ENCODE assay signal across 1 cellular context in genomic region chr22:45309422-45310227, GRCh38.
TF ChIP-seq lines count a peak whose summit lies in the region.

Gene FAM118A (plus strand): TSS chr22:45309934. CDS start chr22:45322380, 12,446 bp downstream.

TF ChIP-seq in K562, 482 proteins besides CTCF, POLR2A, EP300 and RAD21 (continued from another document and continues in another):
- TF ChIP-seq, protein P1, sequence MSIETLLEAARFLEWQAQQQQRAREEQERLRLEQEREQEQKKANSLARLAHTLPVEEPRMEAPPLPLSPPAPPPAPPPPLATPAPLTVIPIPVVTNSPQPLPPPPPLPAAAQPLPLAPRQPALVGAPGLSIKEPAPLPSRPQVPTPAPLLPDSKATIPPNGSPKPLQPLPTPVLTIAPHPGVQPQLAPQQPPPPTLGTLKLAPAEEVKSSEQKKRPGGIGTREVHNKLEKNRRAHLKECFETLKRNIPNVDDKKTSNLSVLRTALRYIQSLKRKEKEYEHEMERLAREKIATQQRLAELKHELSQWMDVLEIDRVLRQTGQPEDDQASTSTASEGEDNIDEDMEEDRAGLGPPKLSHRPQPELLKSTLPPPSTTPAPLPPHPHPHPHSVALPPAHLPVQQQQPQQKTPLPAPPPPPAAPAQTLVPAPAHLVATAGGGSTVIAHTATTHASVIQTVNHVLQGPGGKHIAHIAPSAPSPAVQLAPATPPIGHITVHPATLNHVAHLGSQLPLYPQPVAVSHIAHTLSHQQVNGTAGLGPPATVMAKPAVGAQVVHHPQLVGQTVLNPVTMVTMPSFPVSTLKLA (conservative IDR thresholded peaks at IDR 0.05), result peak in 1 of 2 experiments; percentile 74; a peak in 2 of 4 replicates
- TF ChIP-seq HIVEP1 (CRISPR knock-in tag; IDR thresholded peaks at IDR 0.05) (no peak), DMBX1 (CRISPR knock-in tag; IDR thresholded peaks at IDR 0.05; ENCODE audit: borderline replicate concordance) (no peak), ZNF589 (CRISPR knock-in tag; IDR thresholded peaks at IDR 0.05; ENCODE audit: low read depth) (no peak), GATA2 (CRISPR knock-in tag; IDR thresholded peaks at IDR 0.05) (no peak), CEBPB (tag; IDR thresholded peaks at IDR 0.05) (no peak), RREB1 (CRISPR knock-in tag; IDR thresholded peaks at IDR 0.05) (no peak), HSF4 (CRISPR knock-in tag; IDR thresholded peaks at IDR 0.05; ENCODE audit: borderline replicate concordance) (no peak), HEY1 (CRISPR knock-in tag; IDR thresholded peaks at IDR 0.05; ENCODE audit: borderline replicate concordance) (no peak), KDM2B (CRISPR knock-in tag; IDR thresholded peaks at IDR 0.05) (no peak), ZNF165 (CRISPR knock-in tag; IDR thresholded peaks at IDR 0.05; ENCODE audit: borderline replicate concordance) (no peak), ZNF551 (CRISPR knock-in tag; IDR thresholded peaks at IDR 0.05) (no peak), STAT5A (IDR thresholded peaks at IDR 0.05; ENCODE audit: borderline replicate concordance, low read length) (no peak), CEBPG (CRISPR knock-in tag; IDR thresholded peaks at IDR 0.05) (no peak), CEBPG (tag; conservative IDR thresholded peaks at IDR 0.05 in 1 of 2, IDR thresholded peaks at IDR 0.05 in 1 of 2) (no peak), RFX7 (CRISPR knock-in tag; IDR thresholded peaks at IDR 0.05) (no peak), SRF (CRISPR knock-in tag; IDR thresholded peaks at IDR 0.05) (no peak), ZNF740 (CRISPR knock-in tag; IDR thresholded peaks at IDR 0.05) (no peak), ZNF740 (tag; IDR thresholded peaks at IDR 0.05) (no peak), SP1 (CRISPR knock-in tag; IDR thresholded peaks at IDR 0.05) (peak; percentile 84), TCFL5 (CRISPR knock-in tag; conservative IDR thresholded peaks at IDR 0.05) (no peak), RB1 (IDR thresholded peaks at IDR 0.05; ENCODE audit: low read depth) (peak; percentile 90), ZBTB2 (IDR thresholded peaks at IDR 0.05) (no peak), HNRNPUL1 (IDR thresholded peaks at IDR 0.05; ENCODE audit: low read length) (no peak), MEF2A (IDR thresholded peaks at IDR 0.05; ENCODE audit: control insufficient read depth, low read depth, low read length) (no peak), ETV5 (CRISPR knock-in tag; IDR thresholded peaks at IDR 0.05; ENCODE audit: low read depth) (no peak), ETS1 (conservative IDR thresholded peaks at IDR 0.05; ENCODE audit: control insufficient read depth, low read depth, low read length) (peak; percentile 3; the same call in 1 of the 2 replicates), RCOR1 (IDR thresholded peaks at IDR 0.05; ENCODE audit: borderline replicate concordance in 1 of 2, low read depth in 2 of 2, low read length in 2 of 2) (no peak), PRMT5 (CRISPR knock-in tag; IDR thresholded peaks at IDR 0.05) (no peak), ZNF766 (CRISPR knock-in tag; conservative IDR thresholded peaks at IDR 0.05) (peak; percentile 57), ZNF707 (CRISPR knock-in tag; conservative IDR thresholded peaks at IDR 0.05) (no peak), MCM2 (IDR thresholded peaks at IDR 0.05; ENCODE audit: low read depth) (no peak), EGR1 (conservative IDR thresholded peaks at IDR 0.05) (peak; percentile 88)
- TF ChIP-seq, protein P2, sequence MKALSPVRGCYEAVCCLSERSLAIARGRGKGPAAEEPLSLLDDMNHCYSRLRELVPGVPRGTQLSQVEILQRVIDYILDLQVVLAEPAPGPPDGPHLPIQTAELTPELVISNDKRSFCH (CRISPR knock-in tag; IDR thresholded peaks at IDR 0.05), result no peak
- TF ChIP-seq, protein P2 (tag; IDR thresholded peaks at IDR 0.05), result no peak
- TF ChIP-seq, protein P3, sequence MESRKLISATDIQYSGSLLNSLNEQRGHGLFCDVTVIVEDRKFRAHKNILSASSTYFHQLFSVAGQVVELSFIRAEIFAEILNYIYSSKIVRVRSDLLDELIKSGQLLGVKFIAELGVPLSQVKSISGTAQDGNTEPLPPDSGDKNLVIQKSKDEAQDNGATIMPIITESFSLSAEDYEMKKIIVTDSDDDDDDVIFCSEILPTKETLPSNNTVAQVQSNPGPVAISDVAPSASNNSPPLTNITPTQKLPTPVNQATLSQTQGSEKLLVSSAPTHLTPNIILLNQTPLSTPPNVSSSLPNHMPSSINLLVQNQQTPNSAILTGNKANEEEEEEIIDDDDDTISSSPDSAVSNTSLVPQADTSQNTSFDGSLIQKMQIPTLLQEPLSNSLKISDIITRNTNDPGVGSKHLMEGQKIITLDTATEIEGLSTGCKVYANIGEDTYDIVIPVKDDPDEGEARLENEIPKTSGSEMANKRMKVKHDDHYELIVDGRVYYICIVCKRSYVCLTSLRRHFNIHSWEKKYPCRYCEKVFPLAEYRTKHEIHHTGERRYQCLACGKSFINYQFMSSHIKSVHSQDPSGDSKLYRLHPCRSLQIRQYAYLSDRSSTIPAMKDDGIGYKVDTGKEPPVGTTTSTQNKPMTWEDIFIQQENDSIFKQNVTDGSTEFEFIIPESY (CRISPR knock-in tag; IDR thresholded peaks at IDR 0.05), result no peak
- TF ChIP-seq, protein P4, sequence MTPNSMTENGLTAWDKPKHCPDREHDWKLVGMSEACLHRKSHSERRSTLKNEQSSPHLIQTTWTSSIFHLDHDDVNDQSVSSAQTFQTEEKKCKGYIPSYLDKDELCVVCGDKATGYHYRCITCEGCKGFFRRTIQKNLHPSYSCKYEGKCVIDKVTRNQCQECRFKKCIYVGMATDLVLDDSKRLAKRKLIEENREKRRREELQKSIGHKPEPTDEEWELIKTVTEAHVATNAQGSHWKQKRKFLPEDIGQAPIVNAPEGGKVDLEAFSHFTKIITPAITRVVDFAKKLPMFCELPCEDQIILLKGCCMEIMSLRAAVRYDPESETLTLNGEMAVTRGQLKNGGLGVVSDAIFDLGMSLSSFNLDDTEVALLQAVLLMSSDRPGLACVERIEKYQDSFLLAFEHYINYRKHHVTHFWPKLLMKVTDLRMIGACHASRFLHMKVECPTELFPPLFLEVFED (CRISPR knock-in tag; conservative IDR thresholded peaks at IDR 0.05), result no peak
